ENCODE assay signal across 1 cellular context in the genomic region with DNA sequence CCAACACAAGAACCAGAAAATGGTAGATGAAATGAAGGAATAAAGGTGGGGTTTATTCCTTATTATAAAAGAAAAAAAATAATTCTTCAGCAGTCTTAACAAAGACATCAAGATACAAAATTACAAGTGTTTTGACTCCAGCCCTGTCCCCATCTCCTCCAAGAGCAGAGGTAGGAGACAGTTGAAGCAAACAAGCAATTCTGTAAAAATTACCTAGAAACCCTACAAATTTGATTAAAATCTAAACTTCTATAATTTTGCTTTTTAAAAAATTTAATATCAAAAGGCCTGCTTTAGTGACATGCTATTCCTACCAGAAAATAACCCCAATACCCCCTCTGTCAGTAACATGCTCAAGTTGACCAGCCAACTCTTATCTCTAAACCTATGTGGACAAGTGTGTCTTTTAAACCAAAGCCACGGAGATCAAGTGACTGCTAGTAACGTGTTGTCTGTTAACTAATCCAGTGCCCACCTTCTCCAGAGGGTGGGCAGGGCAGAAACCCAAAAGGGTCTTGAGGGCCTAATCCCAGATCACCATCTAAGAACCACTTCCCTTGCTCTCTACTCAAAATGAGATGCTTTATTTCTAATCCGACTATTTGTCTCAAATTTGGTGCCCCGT.
TF ChIP-seq lines count a peak whose summit lies in the region.

No MANE protein-coding gene starts in this region.

TF ChIP-seq in HCT116, 20 proteins besides CTCF, POLR2A, EP300 and RAD21:
- no peak for TF ChIP-seq EZH2phosphoT487 (IDR thresholded peaks at IDR 0.05; ENCODE audit: borderline replicate concordance)
- TF ChIP-seq FOSL1 (IDR thresholded peaks at IDR 0.05; ENCODE audit: low read depth) = no peak
- no peak for TF ChIP-seq JUND (IDR thresholded peaks at IDR 0.05)
- no peak for TF ChIP-seq ZFX (IDR thresholded peaks at IDR 0.05)
- TF ChIP-seq TCF7L2 (IDR thresholded peaks at IDR 0.05; ENCODE audit: borderline replicate concordance, extremely low read depth, insufficient read depth, insufficient read length) = no peak
- TF ChIP-seq SP1 (IDR thresholded peaks at IDR 0.05; ENCODE audit: low read depth) = no peak
- no peak for TF ChIP-seq EGR1 (IDR thresholded peaks at IDR 0.05; ENCODE audit: low read depth)
